ENCODE assay signal across 8 cellular contexts in the genomic region with DNA sequence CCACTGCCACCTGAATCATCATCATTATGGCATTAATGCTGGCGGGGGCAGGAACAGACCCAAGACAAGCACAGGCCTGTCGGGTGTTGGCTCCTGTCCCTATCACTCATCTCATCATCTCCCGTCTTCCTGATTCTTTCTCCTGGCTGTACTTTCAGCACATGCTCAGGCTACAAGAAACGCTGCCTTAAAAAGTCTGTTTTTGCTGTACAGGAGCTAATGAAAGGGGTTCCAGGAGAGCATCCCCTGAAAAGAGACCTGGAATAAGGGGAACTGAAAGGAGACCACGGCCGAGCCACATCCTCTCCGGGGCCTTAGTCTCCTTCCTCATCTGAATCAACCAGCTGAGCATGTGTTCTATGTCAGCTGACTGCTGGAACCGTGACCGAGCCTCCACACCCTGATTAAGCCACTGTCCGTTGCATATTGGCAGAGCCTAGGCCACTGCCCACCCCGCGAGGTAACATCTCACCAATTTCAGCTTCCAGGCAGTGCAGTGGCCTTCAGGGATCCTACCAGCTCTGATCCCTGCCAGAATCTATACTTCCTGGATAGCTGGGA.
DNase-seq lines count a peak whose midpoint lies in the region; ATAC-seq and TF ChIP-seq lines count a peak whose summit lies in the region.

No MANE protein-coding gene starts in this region.

- H3K9me3 ChIP-seq in right lobe of liver (no peaks in the 10 kb centered on the region), transverse colon (no peaks in the 10 kb centered on the region)

- peak; percentile 85 for DNase-seq in GM13976 (ENCODE audit: low spot score)
- DNase-seq in activated naive CD8-positive, alpha-beta T cell treated with anti-CD3 and anti-CD28 coated beads, Interleukin-2, amount 50 U/mL, for 24 hours = peak; percentile 46
- DNase-seq in right lobe of liver = peak in 2 of 3 donors; percentile 58 to 73
- peak; percentile 66 for DNase-seq in transverse colon
- no peak for DNase-seq in NCI-H2029 (lab: John Stamatoyannopoulos, UW)
- DNase-seq in SK-N-DZ (ENCODE audit: low spot score) = no peak

- H3K27me3 Mint-ChIP-seq in IgD-negative memory B cell = no peaks in the 10 kb centered on the region
- H3K27me3 Mint-ChIP-seq in activated naive CD8-positive, alpha-beta T cell treated with anti-CD3 and anti-CD28 coated beads, Interleukin-2, amount 50 U/mL, for 24 hours = no peaks in the 10 kb centered on the region

- peaks cover 34 to 52% (median 40%) of the 10 kb centered on the region in 3 donors for H3K4me1 Mint-ChIP-seq in IgD-negative memory B cell
- H3K4me1 Mint-ChIP-seq in activated naive CD8-positive, alpha-beta T cell treated with anti-CD3 and anti-CD28 coated beads, Interleukin-2, amount 50 U/mL, for 24 hours = peaks cover 70% of the 10 kb centered on the region

- TF ChIP-seq EP300 in transverse colon (IDR thresholded peaks at IDR 0.05; ENCODE audit: low read depth) = no peak

- H3K27me3 ChIP-seq in right lobe of liver (no peaks in the 10 kb centered on the region), transverse colon (no peaks in the 10 kb centered on the region)

- peak; percentile 82 for ATAC-seq in GM21447 (IDR thresholded peaks at IDR 0.05; ENCODE audit: unreplicated experiment)
- no peak for ATAC-seq in activated naive CD8-positive, alpha-beta T cell treated with anti-CD3 and anti-CD28 coated beads, Interleukin-2, amount 50 U/mL, for 24 hours
- ATAC-seq in right lobe of liver = peak; percentile 47 to 60 (median 52)

- H3K36me3 Mint-ChIP-seq in IgD-negative memory B cell = no peaks in the 10 kb centered on the region
- H3K36me3 Mint-ChIP-seq in activated naive CD8-positive, alpha-beta T cell treated with anti-CD3 and anti-CD28 coated beads, Interleukin-2, amount 50 U/mL, for 24 hours (ENCODE audit: low read depth) = peaks cover 41% of the 10 kb centered on the region

- in situ Hi-C loops in GM13976 (cut with MboI; ENCODE audit: low sequenced_read_pairs, unreplicated experiment) = no loop called here
- in situ Hi-C loops in transverse colon (cut with MboI; ENCODE audit: low pct_ligation_motif_present in 1 of 4, low pct_unique_long_range_greater_than_20kb in 1 of 4, low sequenced_read_pairs in 3 of 4) = no loop called here

- intact Hi-C loops in right lobe of liver (cut with DNase I) = no loop called here
- intact Hi-C loops in transverse colon (cut with DNase I; ENCODE audit: low total_unique reads) = loop anchor here (10.0 kb wide), 1 partner anchor 66 kb away; a partner anchor contains a TSS

- H3K27ac ChIP-seq in right lobe of liver (no peak overlapping the region), transverse colon (peak overlapping the region; percentile 76 to 85 (median 80))

- WGBS in right lobe of liver (ENCODE audit: insufficient coverage, low coverage, low lambda C conversion rate, missing lambda C conversion rate) = 54% methylated on average over 6 of the region's 12 CpGs
- 72 to 78% methylated on average over 5 to 9 of the region's 12 CpGs for WGBS in transverse colon (ENCODE audit: low coverage in 1 of 2), 2 donors

- H3K4me3 ChIP-seq in right lobe of liver (no peak overlapping the region), transverse colon (no peak overlapping the region)

- peak overlapping the region; percentile 93 to 94 (median 94) for H3K27ac Mint-ChIP-seq in IgD-negative memory B cell
- H3K27ac Mint-ChIP-seq in activated naive CD8-positive, alpha-beta T cell treated with anti-CD3 and anti-CD28 coated beads, Interleukin-2, amount 50 U/mL, for 24 hours = peak overlapping the region; percentile 87

- TF ChIP-seq POLR2A in right lobe of liver (IDR thresholded peaks at IDR 0.05) = no peak
- TF ChIP-seq POLR2A in transverse colon (IDR thresholded peaks at IDR 0.05) = no peak

- H3K36me3 ChIP-seq in right lobe of liver = peaks cover 0 to 4% (median 0%) of the 10 kb centered on the region in 4 donors
- H3K36me3 ChIP-seq in transverse colon = peaks cover 0 to 3% (median 0%) of the 10 kb centered on the region in 4 donors

- H3K4me1 ChIP-seq in right lobe of liver (peaks cover 0 to 5% (median 0%) of the 10 kb centered on the region in 4 donors), transverse colon (peaks cover 0 to 40% (median 16%) of the 10 kb centered on the region in 4 donors)

- peak overlapping the region; percentile 71 to 85 (median 78) for H3K4me3 Mint-ChIP-seq in IgD-negative memory B cell
- H3K4me3 Mint-ChIP-seq in activated naive CD8-positive, alpha-beta T cell treated with anti-CD3 and anti-CD28 coated beads, Interleukin-2, amount 50 U/mL, for 24 hours = peak overlapping the region; percentile 25

- TF ChIP-seq CTCF in GM13976 (IDR thresholded peaks at IDR 0.05; ENCODE audit: borderline replicate concordance, control extremely low read depth, extremely low read depth, insufficient read depth, missing control alignments) = no peak
- no peak for TF ChIP-seq CTCF in right lobe of liver (IDR thresholded peaks at IDR 0.05)
- no peak for TF ChIP-seq CTCF in transverse colon (IDR thresholded peaks at IDR 0.05)

- H3K9me3 Mint-ChIP-seq in IgD-negative memory B cell = no peaks in the 10 kb centered on the region
- no peaks in the 10 kb centered on the region for H3K9me3 Mint-ChIP-seq in activated naive CD8-positive, alpha-beta T cell treated with anti-CD3 and anti-CD28 coated beads, Interleukin-2, amount 50 U/mL, for 24 hours

Comparison
In these comparisons a context has a peak if more than half of its experiments do, and no peak if none do; other contexts are left out.
1. DNase-seq: peak in GM13976 (single experiment), activated naive CD8-positive, alpha-beta T cell treated with anti-CD3 and anti-CD28 coated beads, Interleukin-2, amount 50 U/mL, for 24 hours (single experiment), right lobe of liver (2 of 3) and transverse colon (single experiment); none in NCI-H2029 (single experiment) and SK-N-DZ (single experiment).
2. H3K27ac ChIP-seq: peak in transverse colon (4 of 4); none in right lobe of liver (0 of 3).